ENCODE assay signal across 10 cellular contexts in genomic region chr9:129606161-129607025, GRCh38. TPM values are rescaled to one million over a fixed set of nuclear protein-coding genes. Genes with fewer than 3 reads are reported as not detected.
A peak's percentile ranks its signal among the peaks of the same experiment; 100 is the strongest.
DNase-seq lines count a peak whose midpoint lies in the region; ATAC-seq and TF ChIP-seq lines count a peak whose summit lies in the region.
"Had no signal": no experiment of that assay in that cellular context is flagged by ENCODE, and none has a peak within 500 bp of the region (broad histone marks: within the 10 kb centered on the region; RNA-seq: fewer than 3 reads in every experiment).

No MANE protein-coding gene starts in this region.

- no peaks in the 10 kb centered on the region for H3K9me3 ChIP-seq in fibroblast of lung (ENCODE audit: control insufficient read depth, insufficient read depth, low read depth, low read length)

- TF ChIP-seq CTCF in fibroblast of lung (conservative IDR thresholded peaks at IDR 0.05 in 1 of 2, IDR thresholded peaks at IDR 0.05 in 1 of 2; ENCODE audit: low read depth in 1 of 2, low read length in 2 of 2), result no peak
- no peak for TF ChIP-seq CTCF in nephron (IDR thresholded peaks at IDR 0.05; ENCODE audit: unreplicated experiment in 3 of 3)
- TF ChIP-seq CTCF in type B pancreatic cell (conservative IDR thresholded peaks at IDR 0.05), result no peak
- no peak for TF ChIP-seq CTCF in HFFc6 (IDR thresholded peaks at IDR 0.05)

- no peaks in the 10 kb centered on the region for H3K27me3 Mint-ChIP-seq in activated T-helper 17 cell treated with anti-CD3 and anti-CD28 coated beads, Interleukin-2, amount 50 U/mL, for 72 hours
- H3K27me3 Mint-ChIP-seq in nephron (ENCODE audit: low read depth), result no peaks in the 10 kb centered on the region
- H3K27me3 Mint-ChIP-seq in type B pancreatic cell, result no peaks in the 10 kb centered on the region
- peaks cover 2% of the 10 kb centered on the region for H3K27me3 Mint-ChIP-seq in HFFc6 (ENCODE audit: insufficient read depth)

- H3K4me1 Mint-ChIP-seq in activated T-helper 17 cell treated with anti-CD3 and anti-CD28 coated beads, Interleukin-2, amount 50 U/mL, for 72 hours, result peaks cover 14% of the 10 kb centered on the region
- peaks cover 39% of the 10 kb centered on the region for H3K4me1 Mint-ChIP-seq in nephron
- H3K4me1 Mint-ChIP-seq in type B pancreatic cell (ENCODE audit: unreplicated experiment), result peaks cover 37% of the 10 kb centered on the region
- peaks cover 37% of the 10 kb centered on the region for H3K4me1 Mint-ChIP-seq in HFFc6 (ENCODE audit: low read depth)

- no peaks in the 10 kb centered on the region for H3K9me3 Mint-ChIP-seq in activated T-helper 17 cell treated with anti-CD3 and anti-CD28 coated beads, Interleukin-2, amount 50 U/mL, for 72 hours
- H3K9me3 Mint-ChIP-seq in nephron (no peaks in the 10 kb centered on the region), type B pancreatic cell (no peaks in the 10 kb centered on the region), HFFc6 (no peaks in the 10 kb centered on the region)

- H3K27ac ChIP-seq in fibroblast of lung (ENCODE audit: insufficient read depth, low read length), result peak overlapping the region; percentile 23

- no peak for ATAC-seq in activated T-helper 17 cell treated with anti-CD3 and anti-CD28 coated beads, Interleukin-2, amount 50 U/mL, for 72 hours (replicated peaks)

- no peak overlapping the region for H3K9ac ChIP-seq in fibroblast of lung (ENCODE audit: insufficient read depth, low read length)

- no peaks in the 10 kb centered on the region for H3K36me3 Mint-ChIP-seq in activated T-helper 17 cell treated with anti-CD3 and anti-CD28 coated beads, Interleukin-2, amount 50 U/mL, for 72 hours (ENCODE audit: low read depth)
- H3K36me3 Mint-ChIP-seq in nephron (ENCODE audit: low read depth) (no peaks in the 10 kb centered on the region), type B pancreatic cell (no peaks in the 10 kb centered on the region), HFFc6 (ENCODE audit: low read depth) (no peaks in the 10 kb centered on the region)

- H3K27ac Mint-ChIP-seq in activated T-helper 17 cell treated with anti-CD3 and anti-CD28 coated beads, Interleukin-2, amount 50 U/mL, for 72 hours, result peak overlapping the region; percentile 57
- peak overlapping the region; percentile 90 to 98 (median 92) for H3K27ac Mint-ChIP-seq in nephron
- peak overlapping the region; percentile 36 for H3K27ac Mint-ChIP-seq in type B pancreatic cell
- no peak overlapping the region for H3K27ac Mint-ChIP-seq in HFFc6

- H3K79me2 ChIP-seq in fibroblast of lung (ENCODE audit: control insufficient read depth, insufficient read depth, low read length), result no peaks in the 10 kb centered on the region

- H4K20me1 ChIP-seq in fibroblast of lung (ENCODE audit: control insufficient read depth, extremely low read depth, insufficient read depth, low read length), result no peaks in the 10 kb centered on the region

- no peaks in the 10 kb centered on the region for H3K36me3 ChIP-seq in fibroblast of lung (ENCODE audit: control insufficient read depth, insufficient read depth, low read length)

- no peaks in the 10 kb centered on the region for H3K27me3 ChIP-seq in fibroblast of lung (ENCODE audit: control insufficient read depth, insufficient read depth, low read length)

- peaks cover 21% of the 10 kb centered on the region for H3K4me1 ChIP-seq in fibroblast of lung (ENCODE audit: control insufficient read depth, extremely low read depth, insufficient read depth, low read length)

- no peak overlapping the region for H3K4me3 Mint-ChIP-seq in activated T-helper 17 cell treated with anti-CD3 and anti-CD28 coated beads, Interleukin-2, amount 50 U/mL, for 72 hours
- peak overlapping the region in 2 of 3 experiments; percentile 28 to 38 for H3K4me3 Mint-ChIP-seq in nephron
- H3K4me3 Mint-ChIP-seq in type B pancreatic cell, result no peak overlapping the region
- no peak overlapping the region for H3K4me3 Mint-ChIP-seq in HFFc6

- DNase-seq in fibroblast of lung (ENCODE audit: low read depth in 2 of 2), result no peak
- DNase-seq in type B pancreatic cell (ENCODE audit: extremely low spot score, unreplicated experiment), result no peak
- DNase-seq in HFFc6, result no peak
- DNase-seq in HPDE6-E6E7 (ENCODE audit: extremely low spot score), result no peak
- DNase-seq in NCI-H2029 (lab: John Stamatoyannopoulos, UW), result no peak
- DNase-seq: NCI-H1105 treated with DMSO at 0.1 percent for 48 hours; stimulated activated CD4-positive, alpha-beta T cell treated with anti-CD3 and anti-CD28 coated beads, Interleukin-4, amount 100 ng/mL, for 24 hours had no signal

- no peak overlapping the region for H3K4me3 ChIP-seq in fibroblast of lung (replicated peaks in 1 of 4; ENCODE audit: control extremely low read depth in 1 of 4, insufficient read depth in 1 of 4, low read depth in 3 of 4, low read length in 4 of 4)

- H2AFZ ChIP-seq in fibroblast of lung (ENCODE audit: low read length), result no peak overlapping the region

- H3K4me2 ChIP-seq in fibroblast of lung (ENCODE audit: extremely low read depth, insufficient read depth, low read length), result no peak overlapping the region

RNA-seq across cellular contexts. Expression of gene C9orf50, which starts 14.5 kb away (rescaled TPM):
- total RNA-seq in activated T-helper 17 cell treated with anti-CD3 and anti-CD28 coated beads, Interleukin-2, amount 50 U/mL, for 72 hours, result not detected
- total RNA-seq in fibroblast of lung (0.17 and 0.26 TPM in 2 replicates), type B pancreatic cell (ENCODE audit: low replicate concordance) (not detected in 2 replicates)
- 0.14 and 0.16 TPM in 2 replicates for polyA plus RNA-seq in fibroblast of lung
- polyA plus RNA-seq in fibroblast of lung (2012), result 0.12 TPM in 1 of 2 replicates, not detected in the other
- not detected in 2 replicates for polyA minus RNA-seq in fibroblast of lung (ENCODE audit: low replicate concordance)
- under 1 TPM in 2 of 6 experiments, not detected in 4; 0.14 to 0.20 TPM for total RNA-seq in HFFc6 (2021; fragmentation: NEBNext Ultra II Directional; extraction: Animal tissue kit (Norgen Biotek cat#: 25700))
- total RNA-seq: mesenteric fat pad had no signal

RNA-seq across cellular contexts. Expression of gene NTMT1, which starts 19.6 kb away (rescaled TPM):
- 10 to 100 TPM; 27.2 to 61.1 TPM for total RNA-seq in activated T-helper 17 cell treated with anti-CD3 and anti-CD28 coated beads, Interleukin-2, amount 50 U/mL, for 72 hours
- total RNA-seq in fibroblast of lung (33.1 and 34.2 TPM in 2 replicates), type B pancreatic cell (ENCODE audit: low replicate concordance) (31.4 and 33.5 TPM in 2 replicates)
- 51.9 and 62.1 TPM in 2 replicates for polyA plus RNA-seq in fibroblast of lung
- polyA plus RNA-seq in fibroblast of lung (2012), result 64.3 and 83.1 TPM in 2 replicates
- 33.0 and 46.7 TPM in 2 replicates for polyA minus RNA-seq in fibroblast of lung (ENCODE audit: low replicate concordance)
- 10 to 100 TPM; 81.6 to 90.0 (median 87.7) TPM for total RNA-seq in HFFc6 (2021; fragmentation: NEBNext Ultra II Directional; extraction: Animal tissue kit (Norgen Biotek cat#: 25700))

RNA-seq across cellular contexts. Expression of gene ASB6, which starts 35.6 kb away (rescaled TPM):
- 10 to 100 TPM; 12.3 to 26.4 TPM for total RNA-seq in activated T-helper 17 cell treated with anti-CD3 and anti-CD28 coated beads, Interleukin-2, amount 50 U/mL, for 72 hours
- 14.4 and 14.9 TPM in 2 replicates for total RNA-seq in fibroblast of lung
- polyA plus RNA-seq in fibroblast of lung, result 15.4 and 21.1 TPM in 2 replicates
- 15.8 and 22.9 TPM in 2 replicates for polyA plus RNA-seq in fibroblast of lung (2012)
- polyA minus RNA-seq in fibroblast of lung (ENCODE audit: low replicate concordance), result 19.8 and 21.4 TPM in 2 replicates
- 20.7 and 22.4 TPM in 2 replicates for total RNA-seq in type B pancreatic cell (ENCODE audit: low replicate concordance)
- total RNA-seq in HFFc6 (2021; fragmentation: NEBNext Ultra II Directional; extraction: Animal tissue kit (Norgen Biotek cat#: 25700)), result 10 to 100 TPM; 28.9 to 33.1 (median 30.6) TPM

RNA-seq across cellular contexts. Expression of gene PRRX2, which starts 59.1 kb away (rescaled TPM):
- under 1 TPM in 1 of 2 donors, not detected in 1; 0.32 TPM for total RNA-seq in activated T-helper 17 cell treated with anti-CD3 and anti-CD28 coated beads, Interleukin-2, amount 50 U/mL, for 72 hours
- total RNA-seq in fibroblast of lung, result 4.6 and 11.7 TPM in 2 replicates
- 3.4 and 4.4 TPM in 2 replicates for polyA plus RNA-seq in fibroblast of lung
- 13.0 and 15.9 TPM in 2 replicates for polyA plus RNA-seq in fibroblast of lung (2012)
- 2.3 and 2.7 TPM in 2 replicates for polyA minus RNA-seq in fibroblast of lung (ENCODE audit: low replicate concordance)
- total RNA-seq in type B pancreatic cell (ENCODE audit: low replicate concordance), result 0.50 and 20.8 TPM in 2 replicates
- 100 to 1,000 TPM in 4 of 6 experiments, 10 to 100 TPM in 2; 34.0 to 113 (median 102) TPM for total RNA-seq in HFFc6 (2021; fragmentation: NEBNext Ultra II Directional; extraction: Animal tissue kit (Norgen Biotek cat#: 25700))

Comparison
In these comparisons a context has a peak if more than half of its experiments do, and no peak if none do; other contexts are left out.
1. H3K4me3 Mint-ChIP-seq: peak in nephron (2 of 3); none in activated T-helper 17 cell treated with anti-CD3 and anti-CD28 coated beads, Interleukin-2, amount 50 U/mL, for 72 hours (single experiment), type B pancreatic cell (single experiment) and HFFc6 (single experiment).